ENCODE assay signal across 1 cellular context in the genomic region with DNA sequence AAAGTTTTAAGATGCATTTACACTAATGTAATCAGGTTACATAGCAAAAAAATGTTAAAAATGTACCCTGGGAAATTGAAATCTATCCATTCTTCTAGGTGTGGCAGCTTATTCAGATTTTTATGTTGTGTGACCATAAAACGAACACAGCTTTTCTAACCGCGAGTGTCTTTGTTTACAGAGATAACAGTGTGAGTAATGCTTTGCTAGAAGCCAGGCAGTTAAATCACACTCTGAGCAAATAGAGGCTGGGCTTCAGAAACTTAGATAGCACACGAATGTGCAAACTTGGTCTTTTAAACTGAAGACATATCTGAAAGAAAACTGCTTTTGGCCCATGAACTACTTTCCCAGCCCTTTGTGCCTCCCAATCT.
TF ChIP-seq lines count a peak whose summit lies in the region.

No MANE protein-coding gene starts in this region.

TF ChIP-seq in IMR-90, 13 proteins besides CTCF, POLR2A, EP300 and RAD21 (continued from another document):
- peak; percentile 69; the same call in 1 of the 2 replicates for TF ChIP-seq FOS (IDR thresholded peaks at IDR 0.05; ENCODE audit: low read depth, low read length)
- no peak for TF ChIP-seq NFE2L2 (IDR thresholded peaks at IDR 0.05; ENCODE audit: low read depth, low read length)
- 0 out of 2 replicates have a peak, but pooled peaks have one; percentile 11 for TF ChIP-seq CEBPB (IDR thresholded peaks at IDR 0.05; ENCODE audit: low read depth, low read length)
- no peak; the same call in 1 of the 2 replicates for TF ChIP-seq MAFK (IDR thresholded peaks at IDR 0.05; ENCODE audit: low read depth, low read length)
- TF ChIP-seq BHLHE40 (IDR thresholded peaks at IDR 0.05; ENCODE audit: low read depth, low read length), result no peak; the same call in 1 of the 2 replicates
- no peak for TF ChIP-seq CHD1 (IDR thresholded peaks at IDR 0.05; ENCODE audit: low read depth, low read length)
- TF ChIP-seq RFX5 (IDR thresholded peaks at IDR 0.05; ENCODE audit: low read depth, low read length), result no peak
- no peak for TF ChIP-seq SMC3 (IDR thresholded peaks at IDR 0.05; ENCODE audit: low read depth, low read length)
